3 cellular contexts compared by ENCODE assay signal in the genomic region with DNA sequence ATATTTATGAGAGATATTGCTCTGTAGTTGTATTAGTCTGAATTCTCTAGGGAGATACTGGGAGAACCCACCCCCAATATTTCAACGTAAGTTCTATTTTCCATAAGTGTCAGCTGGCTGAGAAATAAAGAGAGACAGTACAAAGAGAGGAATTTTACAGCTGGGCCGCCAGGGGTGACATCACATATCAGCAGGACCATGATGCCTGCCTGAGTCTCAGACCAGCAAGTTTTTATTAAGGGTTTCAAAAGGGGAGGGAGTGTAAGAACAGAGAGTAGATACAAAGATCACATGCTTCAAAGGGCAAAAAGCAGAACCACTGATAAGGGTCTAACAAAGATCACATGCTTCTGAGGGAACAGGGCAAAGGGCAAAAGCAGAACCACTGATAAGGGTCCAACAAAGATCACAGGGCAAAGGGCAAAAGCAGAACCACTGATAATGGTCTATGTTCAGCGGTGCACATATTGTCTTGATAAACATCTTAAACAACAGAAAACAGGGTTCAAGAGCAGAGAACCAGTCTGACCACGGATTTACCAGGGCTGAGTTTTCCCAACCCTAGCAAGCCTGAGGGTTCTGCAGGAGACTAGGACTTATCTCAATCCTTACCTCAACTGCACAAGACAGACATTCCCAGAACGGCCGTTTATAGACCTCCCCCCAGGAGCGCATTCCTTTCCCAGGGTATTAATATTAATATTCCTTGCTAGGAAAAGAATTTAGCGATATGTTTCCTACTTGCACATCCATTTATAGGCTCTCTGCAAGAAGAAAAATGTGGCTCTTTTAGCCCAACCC.
TF ChIP-seq lines count a peak whose summit lies in the region.
"Not testable (repeated sequence)": the region's sequence is repeated elsewhere in the genome, so short reads cannot be mapped to it uniquely, and the experiment has no call there.

No MANE protein-coding gene starts in this region.

TF ChIP-seq in HCT116, 20 proteins besides CTCF, POLR2A, EP300 and RAD21:
- TF ChIP-seq CBX3 (IDR thresholded peaks at IDR 0.05; ENCODE audit: low read depth): 0 out of 2 replicates have a peak, but pooled peaks have one; percentile 49

TF ChIP-seq in K562, 482 proteins besides CTCF, POLR2A, EP300 and RAD21 (continues in another document):
- TF ChIP-seq ZNF280A (IDR thresholded peaks at IDR 0.05; ENCODE audit: low read depth, partially characterized antibody): peak; percentile 85
- peak in 1 of 2 experiments; percentile 55; a peak in 2 of 4 replicates for TF ChIP-seq TRIM24 (IDR thresholded peaks at IDR 0.05)
- TF ChIP-seq MGA (IDR thresholded peaks at IDR 0.05): peak; percentile 12; the same call in 1 of the 2 replicates
- TF ChIP-seq SOX6 (IDR thresholded peaks at IDR 0.05): peak; percentile 27; the same call in 1 of the 2 replicates
- 0 out of 2 replicates have a peak, but pooled peaks have one; percentile 63 for TF ChIP-seq CBX5 (IDR thresholded peaks at IDR 0.05; ENCODE audit: borderline replicate concordance, low read depth)
- TF ChIP-seq ZNF445 (CRISPR knock-in tag; IDR thresholded peaks at IDR 0.05; ENCODE audit: low read depth): peak; percentile 76; the same call in 1 of the 2 replicates
- peak; percentile 86 for TF ChIP-seq TRIM28 (IDR thresholded peaks at IDR 0.05)
- TF ChIP-seq NR2C2 (CRISPR knock-in tag; IDR thresholded peaks at IDR 0.05): not testable (repeated sequence)
- TF ChIP-seq NR2C2 (tag; IDR thresholded peaks at IDR 0.05): peak; percentile 59; the same call in 1 of the 2 replicates
- TF ChIP-seq NR2C1 (IDR thresholded peaks at IDR 0.05): peak; percentile 64
- peak; percentile 77 for TF ChIP-seq NR2C1 (tag; IDR thresholded peaks at IDR 0.05)

TF ChIP-seq in HepG2, 621 proteins besides CTCF, POLR2A, EP300 and RAD21:
- TF ChIP-seq TCF7 (IDR thresholded peaks at IDR 0.05; ENCODE audit: low read depth) (peak; percentile 35; the same call in 1 of the 2 replicates), SOX6 (CRISPR knock-in tag; IDR thresholded peaks at IDR 0.05) (peak; percentile 66), SETDB1 (CRISPR knock-in tag; IDR thresholded peaks at IDR 0.05; ENCODE audit: borderline replicate concordance) (0 out of 2 replicates have a peak, but pooled peaks have one; percentile 37), ZMYM2 (CRISPR knock-in tag; IDR thresholded peaks at IDR 0.05) (peak; percentile 74), NR2C2 (CRISPR knock-in tag; IDR thresholded peaks at IDR 0.05; ENCODE audit: borderline replicate concordance) (peak; percentile 49), ZMYM4 (CRISPR knock-in tag; IDR thresholded peaks at IDR 0.05) (peak; percentile 64), PAXIP1 (CRISPR knock-in tag; conservative IDR thresholded peaks at IDR 0.05) (peak; percentile 45; the same call in 1 of the 2 replicates), FOXK2 (IDR thresholded peaks at IDR 0.05) (peak; percentile 33; the same call in 1 of the 2 replicates), NR2F1 (CRISPR knock-in tag; IDR thresholded peaks at IDR 0.05) (peak in 1 of 2 experiments; percentile 50; a peak in 1 of 4 replicates), POGZ (CRISPR knock-in tag; IDR thresholded peaks at IDR 0.05) (peak; percentile 63; the same call in 1 of the 2 replicates), HNF4A (CRISPR knock-in tag; IDR thresholded peaks at IDR 0.05) (peak; percentile 74), NR2F6 (IDR thresholded peaks at IDR 0.05) (0 out of 2 replicates have a peak, but pooled peaks have one; percentile 38)
- TF ChIP-seq SOX6 (IDR thresholded peaks at IDR 0.05); NR2F6 (CRISPR knock-in tag; IDR thresholded peaks at IDR 0.05): not testable (repeated sequence)
- TF ChIP-seq, protein P1, sequence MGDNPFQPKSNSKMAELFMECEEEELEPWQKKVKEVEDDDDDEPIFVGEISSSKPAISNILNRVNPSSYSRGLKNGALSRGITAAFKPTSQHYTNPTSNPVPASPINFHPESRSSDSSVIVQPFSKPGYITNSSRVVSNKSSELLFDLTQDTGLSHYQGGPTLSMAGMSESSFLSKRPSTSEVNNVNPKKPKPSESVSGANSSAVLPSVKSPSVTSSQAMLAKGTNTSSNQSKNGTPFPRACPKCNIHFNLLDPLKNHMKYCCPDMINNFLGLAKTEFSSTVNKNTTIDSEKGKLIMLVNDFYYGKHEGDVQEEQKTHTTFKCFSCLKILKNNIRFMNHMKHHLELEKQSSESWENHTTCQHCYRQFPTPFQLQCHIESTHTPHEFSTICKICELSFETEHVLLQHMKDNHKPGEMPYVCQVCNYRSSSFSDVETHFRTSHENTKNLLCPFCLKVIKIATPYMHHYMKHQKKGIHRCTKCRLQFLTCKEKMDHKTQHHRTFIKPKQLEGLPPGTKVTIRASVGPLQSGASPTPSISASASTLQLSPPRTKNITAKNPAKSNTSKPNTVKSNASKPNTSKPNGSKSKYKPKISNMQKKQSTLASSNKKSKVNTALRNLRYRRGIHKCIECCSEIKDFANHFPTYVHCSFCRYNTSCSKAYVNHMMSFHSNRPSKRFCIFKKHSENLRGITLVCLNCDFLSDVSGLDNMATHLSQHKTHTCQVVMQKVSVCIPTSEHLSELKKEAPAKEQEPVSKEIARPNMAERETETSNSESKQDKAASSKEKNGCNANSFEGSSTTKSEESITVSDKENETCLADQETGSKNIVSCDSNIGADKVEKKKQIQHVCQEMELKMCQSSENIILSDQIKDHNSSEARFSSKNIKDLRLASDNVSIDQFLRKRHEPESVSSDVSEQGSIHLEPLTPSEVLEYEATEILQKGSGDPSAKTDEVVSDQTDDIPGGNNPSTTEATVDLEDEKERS (CRISPR knock-in tag; IDR thresholded peaks at IDR 0.05): 0 out of 2 replicates have a peak, but pooled peaks have one; percentile 34
TF ChIP-seq in HepG2: peak in this region for 13; not testable (repeated sequence) for 608.
